Comparison of ENCODE assay signal across 10 cellular contexts in genomic region chr6:154951400-154952200, GRCh38. TPM values are rescaled to one million over a fixed set of nuclear protein-coding genes. Genes with fewer than 3 reads are reported as not detected.
DNase-seq lines count a peak whose midpoint lies in the region; ATAC-seq and TF ChIP-seq lines count a peak whose summit lies in the region.
"Had no signal": no experiment of that assay in that cellular context is flagged by ENCODE, and none has a peak within 500 bp of the region (broad histone marks: within the 10 kb centered on the region; RNA-seq: fewer than 3 reads in every experiment).

No MANE protein-coding gene starts in this region.

- H3K9me3 ChIP-seq in PC-3 (ENCODE audit: low read length), result no peaks in the 10 kb centered on the region
- no peaks in the 10 kb centered on the region for H3K9me3 ChIP-seq in naive thymus-derived CD4-positive, alpha-beta T cell (ENCODE audit: control insufficient read depth in 2 of 3, low read length in 3 of 3)
- H3K9me3 ChIP-seq: A549 had no signal

- H3K36me3 ChIP-seq in PC-3 (ENCODE audit: low read depth, low read length), result no peaks in the 10 kb centered on the region
- H3K36me3 ChIP-seq in naive thymus-derived CD4-positive, alpha-beta T cell (ENCODE audit: control insufficient read depth in 2 of 3, insufficient read depth in 3 of 3, low read length in 3 of 3), result peaks cover 0 to 13% (median 0%) of the 10 kb centered on the region in 3 experiments

- no peak overlapping the region for H3K4me3 ChIP-seq in PC-3 (ENCODE audit: low read length)
- no peak overlapping the region for H3K4me3 ChIP-seq in naive thymus-derived CD4-positive, alpha-beta T cell (ENCODE audit: low read length)
- H3K4me3 ChIP-seq: A549 had no signal

- H3K27me3 Mint-ChIP-seq in naive thymus-derived CD4-positive, alpha-beta T cell, result no peaks in the 10 kb centered on the region

- H3K27me3 ChIP-seq in PC-3 (ENCODE audit: low read length), result no peaks in the 10 kb centered on the region
- H3K27me3 ChIP-seq in naive thymus-derived CD4-positive, alpha-beta T cell (ENCODE audit: control insufficient read depth in 2 of 2, insufficient read depth in 2 of 2, low read length in 2 of 2), result no peaks in the 10 kb centered on the region

- no peaks in the 10 kb centered on the region for H3K4me1 ChIP-seq in PC-3 (ENCODE audit: insufficient read depth, low read length)
- H3K4me1 ChIP-seq in naive thymus-derived CD4-positive, alpha-beta T cell (ENCODE audit: control insufficient read depth in 2 of 2, insufficient read depth in 2 of 2, low read length in 2 of 2), result peaks cover 10 to 12% of the 10 kb centered on the region in 2 donors
- H3K4me1 ChIP-seq: A549 had no signal

- POLR2A ChIA-PET in PC-3 (lab: Charles Lee; ENCODE audit: unreplicated experiment), result no interaction called here
- POLR2A ChIA-PET in naive thymus-derived CD4-positive, alpha-beta T cell (lab: Charles Lee), result no interaction called here

- H3K4me2 ChIP-seq in PC-3 (ENCODE audit: low read length), result no peak overlapping the region
- H3K4me2 ChIP-seq: A549 had no signal

- H3K27ac ChIP-seq in PC-3 (ENCODE audit: low read length), result no peak overlapping the region
- no peak overlapping the region for H3K27ac ChIP-seq in naive thymus-derived CD4-positive, alpha-beta T cell (ENCODE audit: low read depth, low read length)
- H3K27ac ChIP-seq: A549 had no signal

- no peaks in the 10 kb centered on the region for H4K20me1 ChIP-seq in PC-3 (ENCODE audit: low read length)

- CTCF ChIA-PET in PC-3 (lab: Charles Lee), result no interaction called here
- CTCF ChIA-PET in naive thymus-derived CD4-positive, alpha-beta T cell (lab: Charles Lee), result no interaction called here

- H2AFZ ChIP-seq in PC-3 (ENCODE audit: low read length), result no peak overlapping the region

- H3K9ac ChIP-seq in PC-3 (ENCODE audit: low read length), result no peak overlapping the region

- no peaks in the 10 kb centered on the region for H3K9me2 ChIP-seq in PC-3 (replicated peaks; ENCODE audit: low read length)

- peaks cover 3 to 50% (median 30%) of the 10 kb centered on the region in 5 donors for H3K36me3 Mint-ChIP-seq in naive thymus-derived CD4-positive, alpha-beta T cell

- BruUV-seq in PC-3 (replicated peaks; lab: Mats Ljungman, UMichigan), result no TSS peak

- intact Hi-C loops in PC-3 (cut with micrococcal nuclease), result no loop called here
- intact Hi-C loops in naive thymus-derived CD4-positive, alpha-beta T cell (cut with micrococcal nuclease), result no loop called here

- no peak for TF ChIP-seq CTCF in PC-3 (conservative IDR thresholded peaks at IDR 0.05; ENCODE audit: low read depth, low read length)

- no peaks in the 10 kb centered on the region for H3K79me2 ChIP-seq in PC-3 (ENCODE audit: low read length)

- no peaks in the 10 kb centered on the region for H3F3A ChIP-seq in PC-3 (ENCODE audit: low read length, unreplicated experiment)

- peak; percentile 4 for DNase-seq in SIG-M5 treated with dmso at 0.1 percent for 504 hours (lab: John Stamatoyannopoulos, UW; ENCODE audit: unreplicated experiment)
- no peak for DNase-seq in SIG-M5 (lab: John Stamatoyannopoulos, UW)
- DNase-seq in PC-3, result peak; percentile 10
- DNase-seq in naive thymus-derived CD4-positive, alpha-beta T cell, result peak in 6 of 9 donors; percentile 16 to 56 (median 52)
- no peak for DNase-seq in NCI-H226
- DNase-seq in midbrain (lab: John Stamatoyannopoulos, UW), result no peak
- no peak for DNase-seq in A172 (ENCODE audit: low spot score)

- peak overlapping the region; percentile 1 to 71 (median 20) for H3K4me3 Mint-ChIP-seq in naive thymus-derived CD4-positive, alpha-beta T cell

- peak; percentile 80 for ATAC-seq in HG02943 (IDR thresholded peaks at IDR 0.05; ENCODE audit: low read depth, unreplicated experiment)
- peak; percentile 37; the same call in 1 of the 2 replicates for ATAC-seq in PC-3
- ATAC-seq in naive thymus-derived CD4-positive, alpha-beta T cell, result peak; percentile 66
- ATAC-seq: A549, Panc1 had no signal

- H3K9me3 Mint-ChIP-seq in naive thymus-derived CD4-positive, alpha-beta T cell, result peaks cover 0 to 20% (median 0%) of the 10 kb centered on the region in 11 donors

- peak overlapping the region; percentile 19 to 93 (median 63) for H3K27ac Mint-ChIP-seq in naive thymus-derived CD4-positive, alpha-beta T cell

- H3K4me1 Mint-ChIP-seq in naive thymus-derived CD4-positive, alpha-beta T cell, result peaks cover 13 to 38% (median 27%) of the 10 kb centered on the region in 7 donors

RNA-seq across cellular contexts. Expression of gene TIAM2, which starts 43.5 kb away (rescaled TPM):
- 2.8 and 4.5 TPM in 2 replicates for total RNA-seq in PC-3 (2014; rRNA removed)
- 10 to 100 TPM in 1 of 5 experiments, 1 to 10 TPM in 4; 3.6 to 11.6 (median 8.6) TPM for total RNA-seq in naive thymus-derived CD4-positive, alpha-beta T cell
- under 1 TPM; 0.66 to 0.78 TPM for polyA plus RNA-seq in naive thymus-derived CD4-positive, alpha-beta T cell
- 10.5 and 14.5 TPM in 2 replicates for total RNA-seq in A172 (2014; rRNA removed; shearing (Covaris generic))

Comparison
In these comparisons a context has a peak if more than half of its experiments do, and no peak if none do; other contexts are left out.
1. DNase-seq: peak in SIG-M5 treated with dmso at 0.1 percent for 504 hours (single experiment), PC-3 (single experiment) and naive thymus-derived CD4-positive, alpha-beta T cell (6 of 9); none in SIG-M5 (single experiment), NCI-H226 (single experiment), midbrain (single experiment) and A172 (single experiment).
2. Peak in every context shown above with its lines, with median percentiles within 50 percentile points of each other: ATAC-seq.